8 cellular contexts compared by ENCODE assay signal in genomic region chr9:127785933-127786772, GRCh38. TPM values are rescaled to one million over a fixed set of nuclear protein-coding genes. Genes with fewer than 3 reads are reported as not detected.
DNase-seq lines count a peak whose midpoint lies in the region; ATAC-seq and TF ChIP-seq lines count a peak whose summit lies in the region.

Gene CDK9 (plus strand): TSS chr9:127786034. CDS start chr9:127786149, 115 bp downstream.

- H4K20me1 ChIP-seq in DND-41 (ENCODE audit: insufficient read depth, low read length): peaks cover 41% of the 10 kb centered on the region

- peak within 1 kb of the TSS; percentile 98 for H3K4me3 ChIP-seq in DND-41 (ENCODE audit: low read depth in 1 of 2, low read length in 2 of 2)
- H3K4me3 ChIP-seq in fibroblast of the aortic adventitia (ENCODE audit: low read depth, low read length): peak within 1 kb of the TSS; percentile 93

- peaks cover 35% of the 10 kb centered on the region for H3K36me3 Mint-ChIP-seq in nephron progenitor cell (ENCODE audit: low read depth)

- peak within 1 kb of the TSS; percentile 96 for H3K4me3 Mint-ChIP-seq in nephron progenitor cell
- H3K4me3 Mint-ChIP-seq in stimulated activated naive CD8-positive, alpha-beta T cell treated with anti-CD3 and anti-CD28 coated beads, Interleukin-15, amount 100 ng/mL, for 72 hours: peak within 1 kb of the TSS; percentile 90 to 98

- peaks cover 38% of the 10 kb centered on the region for H3K4me1 ChIP-seq in DND-41 (ENCODE audit: insufficient read depth, low read length)

- H3K27ac Mint-ChIP-seq in nephron progenitor cell: peak within 1 kb of the TSS; percentile 88
- H3K27ac Mint-ChIP-seq in stimulated activated naive CD8-positive, alpha-beta T cell treated with anti-CD3 and anti-CD28 coated beads, Interleukin-15, amount 100 ng/mL, for 72 hours: peak within 1 kb of the TSS; percentile 84 to 98

- ATAC-seq in DND-41 (ENCODE audit: insufficient read depth, low read depth) (peak; percentile 76), GM21825 (IDR thresholded peaks at IDR 0.05; ENCODE audit: unreplicated experiment) (peak; percentile 60)
- peak; percentile 80 for ATAC-seq in stimulated activated naive CD8-positive, alpha-beta T cell treated with anti-CD3 and anti-CD28 coated beads, Interleukin-15, amount 100 ng/mL, for 72 hours

- H3K4me2 ChIP-seq in DND-41 (ENCODE audit: insufficient read depth, low read length): peak within 1 kb of the TSS; percentile 87

- DNase-seq in DND-41: peak; percentile 92
- peak; percentile 79 to 82 for DNase-seq in Kasumi-1 (lab: John Stamatoyannopoulos, UW)
- peak; percentile 55 to 70 for DNase-seq in SHP77 (lab: John Stamatoyannopoulos, UW)
- DNase-seq in activated T-helper 9 cell treated with anti-CD3 and anti-CD28 coated beads, Interleukin-2, amount 50 U/mL, for 16 hours (ENCODE audit: low read depth): peak; percentile 89
- peak; percentile 82 for DNase-seq in fibroblast of the aortic adventitia (ENCODE audit: low read depth)
- DNase-seq in nephron progenitor cell: peak; percentile 96
- peak; percentile 94 to 96 for DNase-seq in stimulated activated naive CD8-positive, alpha-beta T cell treated with anti-CD3 and anti-CD28 coated beads, Interleukin-15, amount 100 ng/mL, for 72 hours

- H3K4me1 Mint-ChIP-seq in nephron progenitor cell: peaks cover 37% of the 10 kb centered on the region
- peaks cover 79% of the 10 kb centered on the region for H3K4me1 Mint-ChIP-seq in stimulated activated naive CD8-positive, alpha-beta T cell treated with anti-CD3 and anti-CD28 coated beads, Interleukin-15, amount 100 ng/mL, for 72 hours

- no peaks in the 10 kb centered on the region for H3K9me3 ChIP-seq in DND-41 (ENCODE audit: insufficient read depth, low read length, severe bottlenecking)

- peaks cover 54% of the 10 kb centered on the region for H3K36me3 ChIP-seq in DND-41 (ENCODE audit: insufficient read depth, low read length)

- no peaks in the 10 kb centered on the region for H3K9me3 Mint-ChIP-seq in nephron progenitor cell
- no peaks in the 10 kb centered on the region for H3K9me3 Mint-ChIP-seq in stimulated activated naive CD8-positive, alpha-beta T cell treated with anti-CD3 and anti-CD28 coated beads, Interleukin-15, amount 100 ng/mL, for 72 hours

- peak within 1 kb of the TSS; percentile 79 for H2AFZ ChIP-seq in DND-41 (ENCODE audit: low read depth, low read length)

- peak within 1 kb of the TSS; percentile 88 for H3K27ac ChIP-seq in DND-41 (ENCODE audit: low read length)

- peak within 1 kb of the TSS; percentile 94 for H3K9ac ChIP-seq in DND-41 (ENCODE audit: low read depth, low read length)

- H3K27me3 Mint-ChIP-seq in nephron progenitor cell (ENCODE audit: low read depth, poor library complexity): peaks cover 10% of the 10 kb centered on the region
- H3K27me3 Mint-ChIP-seq in stimulated activated naive CD8-positive, alpha-beta T cell treated with anti-CD3 and anti-CD28 coated beads, Interleukin-15, amount 100 ng/mL, for 72 hours: no peaks in the 10 kb centered on the region

- no peak for TF ChIP-seq CTCF in DND-41 (IDR thresholded peaks at IDR 0.05; ENCODE audit: borderline replicate concordance, extremely low read depth, low read length, poor library complexity, severe bottlenecking)
- TF ChIP-seq CTCF in fibroblast of the aortic adventitia (IDR thresholded peaks at IDR 0.05; ENCODE audit: insufficient read depth, low read length): no peak
- no peak for TF ChIP-seq CTCF in nephron progenitor cell (IDR thresholded peaks at IDR 0.05)

- H3K27me3 ChIP-seq in DND-41 (ENCODE audit: insufficient read depth, low read length, poor library complexity): no peaks in the 10 kb centered on the region

- peaks cover 55% of the 10 kb centered on the region for H3K79me2 ChIP-seq in DND-41 (ENCODE audit: insufficient read depth, low read length)

RNA-seq across cellular contexts. Expression of gene CDK9, which starts in this region (rescaled TPM):
- total RNA-seq in fibroblast of the aortic adventitia (ENCODE audit: low replicate concordance): 25.4 and 51.5 TPM in 2 replicates

Comparison
In these comparisons a context has a peak if more than half of its experiments do, and no peak if none do; other contexts are left out.
1. Peak in every context shown above with its lines: DNase-seq, ATAC-seq, H3K4me3 ChIP-seq and H3K27ac ChIP-seq.